Comparison of ENCODE assay signal across 8 cellular contexts in genomic region chr10:72693599-72693915, GRCh38. TPM values are rescaled to one million over a fixed set of nuclear protein-coding genes. Genes with fewer than 3 reads are reported as not detected.
A peak's percentile ranks its signal among the peaks of the same experiment; 100 is the strongest.
DNase-seq lines count a peak whose midpoint lies in the region; ATAC-seq and TF ChIP-seq lines count a peak whose summit lies in the region.

No MANE protein-coding gene starts in this region.

- ATAC-seq in HG03045 (IDR thresholded peaks at IDR 0.05; ENCODE audit: unreplicated experiment): no peak
- no peak for ATAC-seq in GM18505 (IDR thresholded peaks at IDR 0.05; ENCODE audit: unreplicated experiment)
- no peak for ATAC-seq in HG03565 (IDR thresholded peaks at IDR 0.05; ENCODE audit: unreplicated experiment)

- H3K4me1 ChIP-seq in HUES64 (ENCODE audit: insufficient read depth, low read length) (peaks cover 15% of the 10 kb centered on the region), mucosa of stomach (ENCODE audit: control insufficient read depth, insufficient read depth, low read length) (peaks cover 7% of the 10 kb centered on the region)

- 93% methylated on average over 2 of the region's 2 CpGs for WGBS in HUES64

- no peak for TF ChIP-seq CTCF in AG04450 (IDR thresholded peaks at IDR 0.05; ENCODE audit: low read depth, low read length)
- TF ChIP-seq CTCF in brain microvascular endothelial cell (IDR thresholded peaks at IDR 0.05; ENCODE audit: low read depth, low read length, missing control alignments): no peak

- H3K9ac ChIP-seq in HUES64 (ENCODE audit: low read depth, low read length) (peak overlapping the region; percentile 86; the same call in 1 of the 2 replicates), mucosa of stomach (ENCODE audit: low read length) (peak overlapping the region; percentile 97)

- no peak for TF ChIP-seq POLR2A in GM18505 (IDR thresholded peaks at IDR 0.05; ENCODE audit: borderline replicate concordance, extremely low read depth, insufficient read depth, insufficient read length)

- DNase-seq in AG04450 (ENCODE audit: low read depth, low spot score) (no peak), brain microvascular endothelial cell (no peak), NCI-H1417 treated with DMSO at 0.1 percent for 48 hours (lab: John Stamatoyannopoulos, UW) (no peak)

- H3K27ac ChIP-seq in AG04450 (ENCODE audit: low read depth, low read length): no peak overlapping the region
- H3K27ac ChIP-seq in HUES64 (ENCODE audit: low read depth, low read length): no peak overlapping the region
- H3K27ac ChIP-seq in brain microvascular endothelial cell: no peak overlapping the region

- CTCF ChIA-PET in AG04450 (lab: Charles Lee): interaction anchor here (0.9 to 2.7 kb wide), 4 partner anchors 35 to 329 kb away, joined by 4 to 17 read pairs (median 5); no protein-coding TSS in a partner anchor

- no peaks in the 10 kb centered on the region for H3K36me3 ChIP-seq in HUES64 (ENCODE audit: insufficient read depth, low read length)
- H3K36me3 ChIP-seq in brain microvascular endothelial cell (replicated peaks): no peaks in the 10 kb centered on the region
- no peaks in the 10 kb centered on the region for H3K36me3 ChIP-seq in mucosa of stomach (ENCODE audit: control insufficient read depth, insufficient read depth, low read length)

- POLR2A ChIA-PET in AG04450 (lab: Yijun Ruan, JAX): interaction anchor here (0.7 to 2.4 kb wide), 3 partner anchors 11 to 140 kb away, joined by 3 to 14 read pairs (median 4); no protein-coding TSS in a partner anchor

- H3K27me3 ChIP-seq in AG04450 (ENCODE audit: control insufficient read depth, insufficient read depth, low read length): no peaks in the 10 kb centered on the region
- no peaks in the 10 kb centered on the region for H3K27me3 ChIP-seq in HUES64 (ENCODE audit: insufficient read depth, low read length)
- no peaks in the 10 kb centered on the region for H3K27me3 ChIP-seq in brain microvascular endothelial cell (replicated peaks)
- H3K27me3 ChIP-seq in mucosa of stomach (ENCODE audit: control insufficient read depth, insufficient read depth, low read length): no peaks in the 10 kb centered on the region

- H3K9me3 ChIP-seq in AG04450 (ENCODE audit: control insufficient read depth, insufficient read depth, low read length) (no peaks in the 10 kb centered on the region; the same call in 1 of the 2 replicates), HUES64 (ENCODE audit: insufficient read depth, low read depth, low read length) (no peaks in the 10 kb centered on the region), mucosa of stomach (ENCODE audit: control insufficient read depth, low read length) (no peaks in the 10 kb centered on the region)

- in situ Hi-C loops in brain microvascular endothelial cell (cut with HindIII; ENCODE audit: low pct_ligation_motif_present, low sequenced_read_pairs): no loop called here

- H3K4me3 ChIP-seq in AG04450 (ENCODE audit: low read depth, low read length): peak overlapping the region; percentile 88
- H3K4me3 ChIP-seq in HUES64 (ENCODE audit: low read length): peak overlapping the region; percentile 95
- H3K4me3 ChIP-seq in brain microvascular endothelial cell (ENCODE audit: low read depth, low read length): peak overlapping the region; percentile 90
- peak overlapping the region; percentile 74 for H3K4me3 ChIP-seq in mucosa of stomach (ENCODE audit: low read length)

RNA-seq across cellular contexts. Expression of gene MCU, which starts 1.6 kb away (rescaled TPM):
- 91.6 and 104 TPM in 2 replicates for polyA plus RNA-seq in AG04450 (2011; rRNA removed)
- 43.0 and 72.5 TPM in 2 replicates for polyA minus RNA-seq in AG04450 (2011; rRNA and poly(A)+ RNA removed)
- 34.0 TPM for polyA plus RNA-seq in HUES64 (2013, experiment 1 of 2)
- polyA plus RNA-seq in HUES64 (2013, experiment 2 of 2): 33.6 TPM
